17 cellular contexts compared by ENCODE assay signal in genomic region chrX:30144971-30145731, GRCh38.
DNase-seq lines count a peak whose midpoint lies in the region; FAIRE-seq and TF ChIP-seq lines count a peak whose summit lies in the region.
"Had no signal": no experiment of that assay in that cellular context is flagged by ENCODE, and none has a peak within 500 bp of the region (broad histone marks: within the 10 kb centered on the region; RNA-seq: fewer than 3 reads in every experiment).

No MANE protein-coding gene starts in this region.

- CTCF ChIA-PET in CD4-positive, alpha-beta memory T cell (lab: Charles Lee; ENCODE audit: partially characterized antibody), result no interaction called here

- WGBS in mesendoderm (ENCODE audit: extremely low coverage, insufficient coverage, low lambda C conversion rate), result no CpG with 5 or more reads among the region's 6 CpGs

- DNase-seq in EL, result peak; percentile 0
- peak; percentile 9 for DNase-seq in OCI-M2 (lab: John Stamatoyannopoulos, UW; ENCODE audit: unreplicated experiment)
- no peak for DNase-seq in astrocyte (ENCODE audit: low read depth)
- no peak for DNase-seq in mesendoderm
- no peak for DNase-seq in CD4-positive, alpha-beta memory T cell
- no peak for DNase-seq in SIG-M5 (lab: John Stamatoyannopoulos, UW)
- no peak for DNase-seq in activated naive CD8-positive, alpha-beta T cell treated with anti-CD3 and anti-CD28 coated beads for 36 hours
- no peak for DNase-seq in stimulated activated CD4-positive, alpha-beta T cell treated with anti-CD3 and anti-CD28 coated beads, Interleukin-4, amount 100 ng/mL, for 1 hour
- DNase-seq: ACHN; CD4-positive, CD25-positive, alpha-beta regulatory T cell; DMS79; GDM1; HCEC 1CT; HFFc6 had no signal

- H2AK5ac ChIP-seq in mesendoderm (ENCODE audit: low read length), result no peak overlapping the region

- H3K4me3 Mint-ChIP-seq in astrocyte (ENCODE audit: unreplicated experiment), result no peak overlapping the region
- H3K4me3 Mint-ChIP-seq in CD4-positive, alpha-beta memory T cell, result no peak overlapping the region
- no peak overlapping the region for H3K4me3 Mint-ChIP-seq in activated naive CD8-positive, alpha-beta T cell treated with anti-CD3 and anti-CD28 coated beads for 36 hours
- H3K4me3 Mint-ChIP-seq: CD4-positive, CD25-positive, alpha-beta regulatory T cell; HFFc6 had no signal

- no peak overlapping the region for H2AFZ ChIP-seq in astrocyte (ENCODE audit: low read depth, low read length)

- H3K79me1 ChIP-seq in mesendoderm (ENCODE audit: low read length), result no peaks in the 10 kb centered on the region

- H3K36me3 Mint-ChIP-seq in astrocyte (ENCODE audit: low read depth, unreplicated experiment), result no peaks in the 10 kb centered on the region
- H3K36me3 Mint-ChIP-seq in CD4-positive, alpha-beta memory T cell, result no peaks in the 10 kb centered on the region
- H3K36me3 Mint-ChIP-seq in activated naive CD8-positive, alpha-beta T cell treated with anti-CD3 and anti-CD28 coated beads for 36 hours, result no peaks in the 10 kb centered on the region
- H3K36me3 Mint-ChIP-seq: CD4-positive, CD25-positive, alpha-beta regulatory T cell had no signal

- H3K9ac ChIP-seq in astrocyte (ENCODE audit: low read length) (no peak overlapping the region), mesendoderm (ENCODE audit: low read length) (no peak overlapping the region)
- H3K9ac ChIP-seq: BLaER1 treated with 17β-estradiol and CSF1 and Interleukin-3, amounts not matched to agents 10 nM and 100 nM had no signal

- no peak for TF ChIP-seq CTCF in astrocyte (IDR thresholded peaks at IDR 0.05; ENCODE audit: insufficient read depth, low read depth, low read length)

- H3K9me3 ChIP-seq in astrocyte (ENCODE audit: insufficient read depth, low read depth, low read length), result no peaks in the 10 kb centered on the region
- H3K9me3 ChIP-seq in CD4-positive, alpha-beta memory T cell (ENCODE audit: control insufficient read depth in 1 of 2, low read length in 2 of 2), result no peaks in the 10 kb centered on the region
- H3K9me3 ChIP-seq: BLaER1 treated with 17β-estradiol and CSF1 and Interleukin-3, amounts not matched to agents 10 nM and 100 nM had no signal

- intact Hi-C loops in CD4-positive, alpha-beta memory T cell (cut with micrococcal nuclease), result no loop called here

- no peaks in the 10 kb centered on the region for H3K27me3 Mint-ChIP-seq in astrocyte (ENCODE audit: low read depth, unreplicated experiment)
- H3K27me3 Mint-ChIP-seq in CD4-positive, alpha-beta memory T cell, result no peaks in the 10 kb centered on the region
- H3K27me3 Mint-ChIP-seq in activated naive CD8-positive, alpha-beta T cell treated with anti-CD3 and anti-CD28 coated beads for 36 hours, result no peaks in the 10 kb centered on the region
- H3K27me3 Mint-ChIP-seq: CD4-positive, CD25-positive, alpha-beta regulatory T cell had no signal

- no peaks in the 10 kb centered on the region for H3K79me2 ChIP-seq in astrocyte (ENCODE audit: insufficient read depth, low read length)
- H3K79me2 ChIP-seq in mesendoderm (ENCODE audit: control insufficient read depth, insufficient read depth, low read length), result no peaks in the 10 kb centered on the region

- no peak overlapping the region for H4K8ac ChIP-seq in mesendoderm (ENCODE audit: low read depth, low read length)

- H2BK120ac ChIP-seq in mesendoderm (ENCODE audit: low read depth, low read length), result no peak overlapping the region

- H2BK15ac ChIP-seq in mesendoderm (replicated peaks; ENCODE audit: low read depth), result no peak overlapping the region

- H3K27ac ChIP-seq in astrocyte (ENCODE audit: low read depth, low read length) (no peak overlapping the region), mesendoderm (ENCODE audit: low read depth, low read length) (no peak overlapping the region)
- no peak overlapping the region for H3K27ac ChIP-seq in CD4-positive, alpha-beta memory T cell (ENCODE audit: low read depth, low read length)
- H3K27ac ChIP-seq: BLaER1 treated with 17β-estradiol and CSF1 and Interleukin-3, amounts not matched to agents 10 nM and 100 nM had no signal

- H3K4ac ChIP-seq in mesendoderm (ENCODE audit: low read depth, low read length), result no peak overlapping the region

- H3K56ac ChIP-seq in mesendoderm (ENCODE audit: low read length), result peak overlapping the region; percentile 25

- H3K23ac ChIP-seq in mesendoderm (ENCODE audit: low read length), result no peak overlapping the region

- no peak overlapping the region for H3K27ac Mint-ChIP-seq in astrocyte (ENCODE audit: unreplicated experiment)
- no peak overlapping the region for H3K27ac Mint-ChIP-seq in CD4-positive, alpha-beta memory T cell
- no peak overlapping the region for H3K27ac Mint-ChIP-seq in activated naive CD8-positive, alpha-beta T cell treated with anti-CD3 and anti-CD28 coated beads for 36 hours
- H3K27ac Mint-ChIP-seq: CD4-positive, CD25-positive, alpha-beta regulatory T cell; HFFc6 had no signal

- no peak overlapping the region for H4K5ac ChIP-seq in mesendoderm (ENCODE audit: low read length)

- no peak overlapping the region for H2BK5ac ChIP-seq in mesendoderm (ENCODE audit: low read length)

- H3K36me3 ChIP-seq in astrocyte (ENCODE audit: insufficient read depth, low read length) (no peaks in the 10 kb centered on the region), mesendoderm (ENCODE audit: control insufficient read depth, insufficient read depth, low read length) (no peaks in the 10 kb centered on the region)
- no peaks in the 10 kb centered on the region for H3K36me3 ChIP-seq in CD4-positive, alpha-beta memory T cell (ENCODE audit: insufficient read depth, low read length)
- H3K36me3 ChIP-seq: BLaER1 treated with 17β-estradiol and CSF1 and Interleukin-3, amounts not matched to agents 10 nM and 100 nM had no signal

- FAIRE-seq in astrocyte (lab: Jason Lieb, UNC), result peak; percentile 83
- FAIRE-seq: GM19239, H1 had no signal

- no peaks in the 10 kb centered on the region for H3K4me1 ChIP-seq in astrocyte (ENCODE audit: insufficient read depth, low read length)
- H3K4me1 ChIP-seq in mesendoderm (ENCODE audit: control insufficient read depth, low read depth, low read length), result no peaks in the 10 kb centered on the region
- H3K4me1 ChIP-seq in CD4-positive, alpha-beta memory T cell (ENCODE audit: insufficient read depth, low read length), result no peaks in the 10 kb centered on the region
- H3K4me1 ChIP-seq: BLaER1 treated with 17β-estradiol and CSF1 and Interleukin-3, amounts not matched to agents 10 nM and 100 nM had no signal

- no peak overlapping the region for H3K18ac ChIP-seq in mesendoderm (ENCODE audit: low read length)

- H3K4me2 ChIP-seq in astrocyte (ENCODE audit: low read length), result no peak overlapping the region
- no peak overlapping the region for H3K4me2 ChIP-seq in mesendoderm (ENCODE audit: low read length)
- H3K4me2 ChIP-seq: BLaER1 treated with 17β-estradiol and CSF1 and Interleukin-3, amounts not matched to agents 10 nM and 100 nM had no signal

- POLR2A ChIA-PET in CD4-positive, alpha-beta memory T cell (lab: Charles Lee; ENCODE audit: partially characterized antibody), result no interaction called here

- no peak overlapping the region for H3K4me3 ChIP-seq in astrocyte (ENCODE audit: insufficient read depth, low read depth, low read length)
- no peak overlapping the region for H3K4me3 ChIP-seq in mesendoderm (ENCODE audit: low read length)
- no peak overlapping the region for H3K4me3 ChIP-seq in CD4-positive, alpha-beta memory T cell (ENCODE audit: low read length in 2 of 2)
- H3K4me3 ChIP-seq: BLaER1 treated with 17β-estradiol and CSF1 and Interleukin-3, amounts not matched to agents 10 nM and 100 nM had no signal

- no peaks in the 10 kb centered on the region for H3K4me1 Mint-ChIP-seq in astrocyte (ENCODE audit: low read depth, unreplicated experiment)
- H3K4me1 Mint-ChIP-seq in CD4-positive, alpha-beta memory T cell, result no peaks in the 10 kb centered on the region
- no peaks in the 10 kb centered on the region for H3K4me1 Mint-ChIP-seq in activated naive CD8-positive, alpha-beta T cell treated with anti-CD3 and anti-CD28 coated beads for 36 hours
- H3K4me1 Mint-ChIP-seq: CD4-positive, CD25-positive, alpha-beta regulatory T cell had no signal

- no peaks in the 10 kb centered on the region for H3K9me3 Mint-ChIP-seq in astrocyte (ENCODE audit: unreplicated experiment)
- no peaks in the 10 kb centered on the region for H3K9me3 Mint-ChIP-seq in CD4-positive, alpha-beta memory T cell
- no peaks in the 10 kb centered on the region for H3K9me3 Mint-ChIP-seq in activated naive CD8-positive, alpha-beta T cell treated with anti-CD3 and anti-CD28 coated beads for 36 hours

- no peaks in the 10 kb centered on the region for H3K27me3 ChIP-seq in astrocyte (ENCODE audit: insufficient read depth, low read length)
- no peaks in the 10 kb centered on the region for H3K27me3 ChIP-seq in mesendoderm (ENCODE audit: insufficient read depth, low read length, poor library complexity)
- H3K27me3 ChIP-seq in CD4-positive, alpha-beta memory T cell (ENCODE audit: insufficient read depth, low read length), result no peaks in the 10 kb centered on the region
- H3K27me3 ChIP-seq: BLaER1 treated with 17β-estradiol and CSF1 and Interleukin-3, amounts not matched to agents 10 nM and 100 nM had no signal

- H4K20me1 ChIP-seq in astrocyte (ENCODE audit: insufficient read depth, low read length), result no peaks in the 10 kb centered on the region
- H4K20me1 ChIP-seq: BLaER1 treated with 17β-estradiol and CSF1 and Interleukin-3, amounts not matched to agents 10 nM and 100 nM had no signal

Comparison
In these comparisons a context has a peak if more than half of its experiments do, and no peak if none do; other contexts are left out.
1. DNase-seq: peak in EL (single experiment) and OCI-M2 (single experiment); none in astrocyte (single experiment), mesendoderm (single experiment), CD4-positive, alpha-beta memory T cell (0 of 5), SIG-M5 (single experiment), activated naive CD8-positive, alpha-beta T cell treated with anti-CD3 and anti-CD28 coated beads for 36 hours (single experiment) and stimulated activated CD4-positive, alpha-beta T cell treated with anti-CD3 and anti-CD28 coated beads, Interleukin-4, amount 100 ng/mL, for 1 hour (single experiment).